8 cellular contexts compared by ENCODE assay signal in the genomic region with DNA sequence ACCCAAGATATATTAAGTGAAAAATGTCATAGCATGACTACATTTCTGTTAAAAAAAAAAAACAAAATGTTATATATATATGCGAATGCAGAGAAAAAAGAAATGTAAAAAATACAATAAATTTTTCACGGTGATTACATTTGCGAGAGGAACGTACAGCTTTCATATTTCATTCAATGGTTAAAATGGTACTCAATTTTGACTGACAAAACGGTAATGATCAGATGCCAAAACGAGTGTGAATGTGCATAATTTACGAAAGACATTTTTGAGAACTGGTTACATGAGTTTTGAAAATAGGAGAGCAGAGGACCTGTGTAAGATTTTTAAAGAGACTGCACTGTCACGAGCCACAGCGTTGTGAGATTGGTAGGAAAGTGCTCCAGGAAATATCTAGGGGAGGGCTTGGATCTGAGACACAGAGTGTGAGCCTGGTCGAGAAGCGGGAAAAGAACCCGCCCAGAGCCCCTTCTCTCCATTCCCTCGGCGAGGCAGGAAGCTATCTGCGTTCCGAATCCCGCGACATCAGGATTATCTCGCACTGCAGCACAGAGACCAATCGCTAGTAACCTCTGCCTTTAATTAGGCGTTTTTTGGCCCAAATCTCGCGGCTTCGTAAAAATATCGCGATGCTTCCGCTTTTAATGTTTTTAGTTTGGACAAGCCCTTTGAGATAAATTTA. TPM values are rescaled to one million over a fixed set of nuclear protein-coding genes. Genes with fewer than 3 reads are reported as not detected.
DNase-seq lines count a peak whose midpoint lies in the region; ATAC-seq, FAIRE-seq and TF ChIP-seq lines count a peak whose summit lies in the region.

No MANE protein-coding gene starts in this region.

- H4K20me1 ChIP-seq in keratinocyte (ENCODE audit: control insufficient read depth, extremely low read depth, insufficient read depth, low read length): no peaks in the 10 kb centered on the region

- no peaks in the 10 kb centered on the region for H3K9me3 ChIP-seq in keratinocyte (ENCODE audit: control insufficient read depth, low read depth, low read length)

- DNase-seq in AG10803 (ENCODE audit: low read depth): peak; percentile 95
- DNase-seq in NCI-H446 (lab: John Stamatoyannopoulos, UW): peak; percentile 98
- peak; percentile 92 for DNase-seq in cerebellum (ENCODE audit: low spot score)
- peak; percentile 62 for DNase-seq in keratinocyte (ENCODE audit: low read depth, low spot score)
- peak; percentile 83 to 91 (median 90) for DNase-seq in stimulated activated CD4-positive, alpha-beta T cell treated with anti-CD3 and anti-CD28 coated beads, Interleukin-12 subunit alpha, Interleukin-12 subunit beta, amount 100 ng/mL, for 48 hours (ENCODE audit: low read depth in 2 of 3, low spot score in 1 of 3)

- H3K4me3 ChIP-seq in AG10803 (ENCODE audit: low read length) (peak overlapping the region; percentile 82), keratinocyte (ENCODE audit: control insufficient read depth in 2 of 3, extremely low read depth in 1 of 3, insufficient read depth in 2 of 3, low read depth in 1 of 3, low read length in 3 of 3) (peak overlapping the region; percentile 69 to 86 (median 85))

- peak overlapping the region; percentile 95 for H3K27ac ChIP-seq in keratinocyte (ENCODE audit: control insufficient read depth, insufficient read depth, low read length)

- peak overlapping the region; percentile 96 for H3K4me2 ChIP-seq in keratinocyte (ENCODE audit: control insufficient read depth, extremely low read depth, insufficient read depth, low read depth, low read length)

- no peaks in the 10 kb centered on the region for H3K9me1 ChIP-seq in keratinocyte (ENCODE audit: control insufficient read depth, extremely low read depth, insufficient read depth, low read length)

- H2AFZ ChIP-seq in keratinocyte (ENCODE audit: control insufficient read depth, low read length): peak overlapping the region; percentile 98

- H3K27me3 ChIP-seq in keratinocyte (ENCODE audit: control insufficient read depth, extremely low read depth, insufficient read depth, low read length): no peaks in the 10 kb centered on the region

- dilution Hi-C loops in keratinocyte (cut with MboI; ENCODE audit: extremely low pct_ligation_motif_present, low sequenced_read_pairs): no loop called here

- H3K36me3 ChIP-seq in keratinocyte (ENCODE audit: control insufficient read depth in 2 of 2, extremely low read depth in 1 of 2, insufficient read depth in 2 of 2, low read length in 2 of 2): no peaks in the 10 kb centered on the region

- peak; percentile 81 for FAIRE-seq in keratinocyte (lab: Jason Lieb, UNC)

- ATAC-seq in GM19025 (IDR thresholded peaks at IDR 0.05; ENCODE audit: low read depth, unreplicated experiment) (peak; percentile 55), HG03342 (IDR thresholded peaks at IDR 0.05; ENCODE audit: unreplicated experiment) (peak; percentile 74)
- ATAC-seq in activated CD4-positive, CD25-positive, alpha-beta regulatory T cell treated with anti-CD3 and anti-CD28 coated beads, Interleukin-2, amount 50 U/mL, for 24 hours: peak; percentile 82 to 83

- no peaks in the 10 kb centered on the region for H3K4me1 ChIP-seq in keratinocyte (ENCODE audit: control insufficient read depth, extremely low read depth, insufficient read depth, low read length)

- H3K79me2 ChIP-seq in keratinocyte (ENCODE audit: control insufficient read depth, insufficient read depth, low read length): no peaks in the 10 kb centered on the region

- TF ChIP-seq CTCF in AG10803 (conservative IDR thresholded peaks at IDR 0.05; ENCODE audit: low read length): no peak
- TF ChIP-seq CTCF in keratinocyte (optimal IDR thresholded peaks at IDR 0.05 in 1 of 3, IDR thresholded peaks at IDR 0.05 in 1 of 3, conservative IDR thresholded peaks at IDR 0.05 in 1 of 3; ENCODE audit: extremely low read depth in 1 of 3, insufficient read depth in 2 of 3, low read length in 3 of 3): no peak

- peak overlapping the region; percentile 97 for H3K9ac ChIP-seq in keratinocyte (ENCODE audit: control insufficient read depth, extremely low read depth, insufficient read depth, low read length)

RNA-seq across cellular contexts. Expression of a gene that starts 28.5 kb away (rescaled TPM):
- 75.8 TPM for total RNA-seq in cerebellum
- 43.5 to 49.2 TPM (median 47.3 TPM) in 3 replicates for polyA plus RNA-seq in keratinocyte
- 5.5 TPM for polyA plus RNA-seq in keratinocyte (2011; ENCODE audit: low read depth)
- polyA plus RNA-seq in keratinocyte (2011; cell fraction: cytosol; rRNA removed): 30.1 and 42.0 TPM in 2 replicates
- 74.0 and 75.2 TPM in 2 replicates for polyA plus RNA-seq in keratinocyte (2011; cell fraction: nucleus; rRNA removed)
- 21.2 and 34.1 TPM in 2 replicates for polyA plus RNA-seq in keratinocyte (2012; ENCODE audit: low replicate concordance)
- 32.3 to 57.3 TPM (median 52.7 TPM) in 3 replicates for polyA minus RNA-seq in keratinocyte
- polyA minus RNA-seq in keratinocyte (2011; cell fraction: cytosol; rRNA and poly(A)+ RNA removed): 51.0 TPM
- 33.6 and 36.6 TPM in 2 replicates for polyA minus RNA-seq in keratinocyte (2011; cell fraction: nucleus; rRNA and poly(A)+ RNA removed)

Comparison
In these comparisons a context has a peak if more than half of its experiments do, and no peak if none do; other contexts are left out.
1. Peak in every context shown above with its lines: DNase-seq, ATAC-seq, H3K4me3 ChIP-seq and H3K27ac ChIP-seq.